Comparison of ENCODE assay signal across 1 cellular context in the genomic region with DNA sequence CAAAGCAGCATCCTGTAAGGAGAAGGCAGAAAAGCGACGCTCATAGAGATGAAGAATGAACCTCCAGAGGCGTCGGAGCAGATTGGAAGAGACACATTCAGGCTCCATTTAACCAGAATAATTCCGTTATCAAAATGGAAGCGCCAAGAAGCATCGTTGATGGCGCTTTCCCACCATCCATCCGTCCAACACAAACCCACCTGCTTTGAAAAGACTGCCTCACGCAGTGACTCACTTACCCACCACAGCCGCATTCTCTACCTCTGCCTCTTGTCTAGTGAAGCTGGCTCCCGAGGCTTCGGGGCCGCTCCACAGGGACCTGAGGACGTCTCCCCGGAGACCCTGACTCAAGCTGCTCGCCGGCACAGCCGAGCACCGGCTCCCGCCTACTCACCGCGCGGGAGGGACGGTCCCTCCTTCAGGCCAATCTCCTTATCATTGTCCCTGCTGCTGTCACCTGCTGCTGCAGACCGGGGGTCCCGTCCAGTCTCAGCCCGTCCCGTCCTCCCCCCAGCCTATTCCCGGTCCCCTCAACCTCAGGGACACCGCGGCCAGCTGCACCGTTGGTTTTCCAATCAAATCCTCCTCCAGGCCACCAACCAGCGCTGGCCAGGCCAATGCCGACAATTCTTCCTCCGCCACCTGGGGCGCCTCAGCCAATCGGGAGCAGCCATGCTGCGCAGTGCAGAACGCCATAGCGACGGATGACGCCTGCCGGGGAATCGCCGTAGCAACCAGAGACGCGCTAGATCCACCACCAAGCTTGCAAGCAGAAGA.
TF ChIP-seq lines count a peak whose summit lies in the region.

A gene with protein sequence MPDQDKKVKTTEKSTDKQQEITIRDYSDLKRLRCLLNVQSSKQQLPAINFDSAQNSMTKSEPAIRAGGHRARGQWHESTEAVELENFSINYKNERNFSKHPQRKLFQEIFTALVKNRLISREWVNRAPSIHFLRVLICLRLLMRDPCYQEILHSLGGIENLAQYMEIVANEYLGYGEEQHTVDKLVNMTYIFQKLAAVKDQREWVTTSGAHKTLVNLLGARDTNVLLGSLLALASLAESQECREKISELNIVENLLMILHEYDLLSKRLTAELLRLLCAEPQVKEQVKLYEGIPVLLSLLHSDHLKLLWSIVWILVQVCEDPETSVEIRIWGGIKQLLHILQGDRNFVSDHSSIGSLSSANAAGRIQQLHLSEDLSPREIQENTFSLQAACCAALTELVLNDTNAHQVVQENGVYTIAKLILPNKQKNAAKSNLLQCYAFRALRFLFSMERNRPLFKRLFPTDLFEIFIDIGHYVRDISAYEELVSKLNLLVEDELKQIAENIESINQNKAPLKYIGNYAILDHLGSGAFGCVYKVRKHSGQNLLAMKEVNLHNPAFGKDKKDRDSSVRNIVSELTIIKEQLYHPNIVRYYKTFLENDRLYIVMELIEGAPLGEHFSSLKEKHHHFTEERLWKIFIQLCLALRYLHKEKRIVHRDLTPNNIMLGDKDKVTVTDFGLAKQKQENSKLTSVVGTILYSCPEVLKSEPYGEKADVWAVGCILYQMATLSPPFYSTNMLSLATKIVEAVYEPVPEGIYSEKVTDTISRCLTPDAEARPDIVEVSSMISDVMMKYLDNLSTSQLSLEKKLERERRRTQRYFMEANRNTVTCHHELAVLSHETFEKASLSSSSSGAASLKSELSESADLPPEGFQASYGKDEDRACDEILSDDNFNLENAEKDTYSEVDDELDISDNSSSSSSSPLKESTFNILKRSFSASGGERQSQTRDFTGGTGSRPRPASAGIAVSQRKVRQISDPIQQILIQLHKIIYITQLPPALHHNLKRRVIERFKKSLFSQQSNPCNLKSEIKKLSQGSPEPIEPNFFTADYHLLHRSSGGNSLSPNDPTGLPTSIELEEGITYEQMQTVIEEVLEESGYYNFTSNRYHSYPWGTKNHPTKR (minus strand): TSS at position 553 of the 777 bp plus-strand sequence. CDS start 16,501 bp downstream, outside the sequence.

TF ChIP-seq in HEK293, 187 proteins besides CTCF, POLR2A, EP300 and RAD21 (continued from another document and continues in another):
- TF ChIP-seq, protein P1, sequence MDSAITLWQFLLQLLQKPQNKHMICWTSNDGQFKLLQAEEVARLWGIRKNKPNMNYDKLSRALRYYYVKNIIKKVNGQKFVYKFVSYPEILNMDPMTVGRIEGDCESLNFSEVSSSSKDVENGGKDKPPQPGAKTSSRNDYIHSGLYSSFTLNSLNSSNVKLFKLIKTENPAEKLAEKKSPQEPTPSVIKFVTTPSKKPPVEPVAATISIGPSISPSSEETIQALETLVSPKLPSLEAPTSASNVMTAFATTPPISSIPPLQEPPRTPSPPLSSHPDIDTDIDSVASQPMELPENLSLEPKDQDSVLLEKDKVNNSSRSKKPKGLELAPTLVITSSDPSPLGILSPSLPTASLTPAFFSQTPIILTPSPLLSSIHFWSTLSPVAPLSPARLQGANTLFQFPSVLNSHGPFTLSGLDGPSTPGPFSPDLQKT (IDR thresholded peaks at IDR 0.05; ENCODE audit: borderline replicate concordance, low read depth, low read length): no peak
- TF ChIP-seq, protein P2, sequence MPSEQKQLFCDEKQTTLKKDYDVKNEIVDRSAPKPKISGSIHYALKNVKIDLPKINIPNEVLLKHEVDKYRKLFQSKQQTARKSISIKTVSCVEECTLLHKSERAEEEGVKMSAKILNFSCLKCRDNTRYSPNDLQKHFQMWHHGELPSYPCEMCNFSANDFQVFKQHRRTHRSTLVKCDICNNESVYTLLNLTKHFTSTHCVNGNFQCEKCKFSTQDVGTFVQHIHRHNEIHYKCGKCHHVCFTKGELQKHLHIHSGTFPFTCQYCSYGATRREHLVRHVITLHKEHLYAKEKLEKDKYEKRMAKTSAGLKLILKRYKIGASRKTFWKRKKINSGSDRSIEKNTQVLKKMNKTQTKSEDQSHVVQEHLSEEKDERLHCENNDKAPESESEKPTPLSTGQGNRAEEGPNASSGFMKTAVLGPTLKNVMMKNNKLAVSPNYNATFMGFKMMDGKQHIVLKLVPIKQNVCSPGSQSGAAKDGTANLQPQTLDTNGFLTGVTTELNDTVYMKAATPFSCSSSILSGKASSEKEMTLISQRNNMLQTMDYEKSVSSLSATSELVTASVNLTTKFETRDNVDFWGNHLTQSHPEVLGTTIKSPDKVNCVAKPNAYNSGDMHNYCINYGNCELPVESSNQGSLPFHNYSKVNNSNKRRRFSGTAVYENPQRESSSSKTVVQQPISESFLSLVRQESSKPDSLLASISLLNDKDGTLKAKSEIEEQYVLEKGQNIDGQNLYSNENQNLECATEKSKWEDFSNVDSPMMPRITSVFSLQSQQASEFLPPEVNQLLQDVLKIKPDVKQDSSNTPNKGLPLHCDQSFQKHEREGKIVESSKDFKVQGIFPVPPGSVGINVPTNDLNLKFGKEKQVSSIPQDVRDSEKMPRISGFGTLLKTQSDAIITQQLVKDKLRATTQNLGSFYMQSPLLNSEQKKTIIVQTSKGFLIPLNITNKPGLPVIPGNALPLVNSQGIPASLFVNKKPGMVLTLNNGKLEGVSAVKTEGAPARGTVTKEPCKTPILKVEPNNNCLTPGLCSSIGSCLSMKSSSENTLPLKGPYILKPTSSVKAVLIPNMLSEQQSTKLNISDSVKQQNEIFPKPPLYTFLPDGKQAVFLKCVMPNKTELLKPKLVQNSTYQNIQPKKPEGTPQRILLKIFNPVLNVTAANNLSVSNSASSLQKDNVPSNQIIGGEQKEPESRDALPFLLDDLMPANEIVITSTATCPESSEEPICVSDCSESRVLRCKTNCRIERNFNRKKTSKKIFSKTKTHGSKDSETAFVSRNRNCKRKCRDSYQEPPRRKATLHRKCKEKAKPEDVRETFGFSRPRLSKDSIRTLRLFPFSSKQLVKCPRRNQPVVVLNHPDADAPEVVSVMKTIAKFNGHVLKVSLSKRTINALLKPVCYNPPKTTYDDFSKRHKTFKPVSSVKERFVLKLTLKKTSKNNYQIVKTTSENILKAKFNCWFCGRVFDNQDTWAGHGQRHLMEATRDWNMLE (tag by site-specific recombination; conservative IDR thresholded peaks at IDR 0.05; ENCODE audit: low read depth): no peak
- TF ChIP-seq ZNF175 (tag by site-specific recombination; IDR thresholded peaks at IDR 0.05) (no peak), ZBTB48 (tag by site-specific recombination; IDR thresholded peaks at IDR 0.05) (peak; percentile 81), SP3 (tag by site-specific recombination; IDR thresholded peaks at IDR 0.05) (no peak), SETDB1 (IDR thresholded peaks at IDR 0.05; ENCODE audit: insufficient read length, low read length) (no peak), ZNF501 (tag by site-specific recombination; IDR thresholded peaks at IDR 0.05) (peak; percentile 28; the same call in 1 of the 2 replicates), HOXA7 (CRISPR knock-in tag; IDR thresholded peaks at IDR 0.05; ENCODE audit: borderline replicate concordance) (no peak), ZNF555 (tag by site-specific recombination; conservative IDR thresholded peaks at IDR 0.05) (no peak), ZNF114 (tag by site-specific recombination; IDR thresholded peaks at IDR 0.05) (no peak), ZNF155 (tag by site-specific recombination; IDR thresholded peaks at IDR 0.05) (no peak), ZNF560 (tag by site-specific recombination; IDR thresholded peaks at IDR 0.05; ENCODE audit: borderline replicate concordance) (no peak), ZNF202 (tag by site-specific recombination; IDR thresholded peaks at IDR 0.05; ENCODE audit: borderline replicate concordance) (no peak), ZFP3 (tag by site-specific recombination; IDR thresholded peaks at IDR 0.05; ENCODE audit: low read depth) (no peak), ZNF791 (tag by site-specific recombination; IDR thresholded peaks at IDR 0.05) (no peak), KLF10 (tag by site-specific recombination; IDR thresholded peaks at IDR 0.05) (no peak), ZNF843 (tag by site-specific recombination; IDR thresholded peaks at IDR 0.05) (no peak), REPIN1 (tag by site-specific recombination; IDR thresholded peaks at IDR 0.05; ENCODE audit: low read depth) (no peak), ZNF626 (tag by site-specific recombination; IDR thresholded peaks at IDR 0.05) (no peak), ZNF112 (tag by site-specific recombination; IDR thresholded peaks at IDR 0.05) (no peak), GLI4 (tag by site-specific recombination; IDR thresholded peaks at IDR 0.05) (no peak), ZNF350 (tag by site-specific recombination; IDR thresholded peaks at IDR 0.05) (no peak), MYNN (tag by site-specific recombination; IDR thresholded peaks at IDR 0.05; ENCODE audit: borderline replicate concordance) (no peak), ZNF274 (IDR thresholded peaks at IDR 0.05; ENCODE audit: low read length) (no peak), ZNF274 (tag by site-specific recombination; IDR thresholded peaks at IDR 0.05; ENCODE audit: borderline replicate concordance) (no peak)
- TF ChIP-seq, protein P3, sequence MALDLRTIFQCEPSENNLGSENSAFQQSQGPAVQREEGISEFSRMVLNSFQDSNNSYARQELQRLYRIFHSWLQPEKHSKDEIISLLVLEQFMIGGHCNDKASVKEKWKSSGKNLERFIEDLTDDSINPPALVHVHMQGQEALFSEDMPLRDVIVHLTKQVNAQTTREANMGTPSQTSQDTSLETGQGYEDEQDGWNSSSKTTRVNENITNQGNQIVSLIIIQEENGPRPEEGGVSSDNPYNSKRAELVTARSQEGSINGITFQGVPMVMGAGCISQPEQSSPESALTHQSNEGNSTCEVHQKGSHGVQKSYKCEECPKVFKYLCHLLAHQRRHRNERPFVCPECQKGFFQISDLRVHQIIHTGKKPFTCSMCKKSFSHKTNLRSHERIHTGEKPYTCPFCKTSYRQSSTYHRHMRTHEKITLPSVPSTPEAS (tag by site-specific recombination; IDR thresholded peaks at IDR 0.05): no peak
- TF ChIP-seq, protein P4, sequence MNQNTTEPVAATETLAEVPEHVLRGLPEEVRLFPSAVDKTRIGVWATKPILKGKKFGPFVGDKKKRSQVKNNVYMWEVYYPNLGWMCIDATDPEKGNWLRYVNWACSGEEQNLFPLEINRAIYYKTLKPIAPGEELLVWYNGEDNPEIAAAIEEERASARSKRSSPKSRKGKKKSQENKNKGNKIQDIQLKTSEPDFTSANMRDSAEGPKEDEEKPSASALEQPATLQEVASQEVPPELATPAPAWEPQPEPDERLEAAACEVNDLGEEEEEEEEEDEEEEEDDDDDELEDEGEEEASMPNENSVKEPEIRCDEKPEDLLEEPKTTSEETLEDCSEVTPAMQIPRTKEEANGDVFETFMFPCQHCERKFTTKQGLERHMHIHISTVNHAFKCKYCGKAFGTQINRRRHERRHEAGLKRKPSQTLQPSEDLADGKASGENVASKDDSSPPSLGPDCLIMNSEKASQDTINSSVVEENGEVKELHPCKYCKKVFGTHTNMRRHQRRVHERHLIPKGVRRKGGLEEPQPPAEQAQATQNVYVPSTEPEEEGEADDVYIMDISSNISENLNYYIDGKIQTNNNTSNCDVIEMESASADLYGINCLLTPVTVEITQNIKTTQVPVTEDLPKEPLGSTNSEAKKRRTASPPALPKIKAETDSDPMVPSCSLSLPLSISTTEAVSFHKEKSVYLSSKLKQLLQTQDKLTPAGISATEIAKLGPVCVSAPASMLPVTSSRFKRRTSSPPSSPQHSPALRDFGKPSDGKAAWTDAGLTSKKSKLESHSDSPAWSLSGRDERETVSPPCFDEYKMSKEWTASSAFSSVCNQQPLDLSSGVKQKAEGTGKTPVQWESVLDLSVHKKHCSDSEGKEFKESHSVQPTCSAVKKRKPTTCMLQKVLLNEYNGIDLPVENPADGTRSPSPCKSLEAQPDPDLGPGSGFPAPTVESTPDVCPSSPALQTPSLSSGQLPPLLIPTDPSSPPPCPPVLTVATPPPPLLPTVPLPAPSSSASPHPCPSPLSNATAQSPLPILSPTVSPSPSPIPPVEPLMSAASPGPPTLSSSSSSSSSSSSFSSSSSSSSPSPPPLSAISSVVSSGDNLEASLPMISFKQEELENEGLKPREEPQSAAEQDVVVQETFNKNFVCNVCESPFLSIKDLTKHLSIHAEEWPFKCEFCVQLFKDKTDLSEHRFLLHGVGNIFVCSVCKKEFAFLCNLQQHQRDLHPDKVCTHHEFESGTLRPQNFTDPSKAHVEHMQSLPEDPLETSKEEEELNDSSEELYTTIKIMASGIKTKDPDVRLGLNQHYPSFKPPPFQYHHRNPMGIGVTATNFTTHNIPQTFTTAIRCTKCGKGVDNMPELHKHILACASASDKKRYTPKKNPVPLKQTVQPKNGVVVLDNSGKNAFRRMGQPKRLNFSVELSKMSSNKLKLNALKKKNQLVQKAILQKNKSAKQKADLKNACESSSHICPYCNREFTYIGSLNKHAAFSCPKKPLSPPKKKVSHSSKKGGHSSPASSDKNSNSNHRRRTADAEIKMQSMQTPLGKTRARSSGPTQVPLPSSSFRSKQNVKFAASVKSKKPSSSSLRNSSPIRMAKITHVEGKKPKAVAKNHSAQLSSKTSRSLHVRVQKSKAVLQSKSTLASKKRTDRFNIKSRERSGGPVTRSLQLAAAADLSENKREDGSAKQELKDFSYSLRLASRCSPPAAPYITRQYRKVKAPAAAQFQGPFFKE (tag by site-specific recombination; IDR thresholded peaks at IDR 0.05; ENCODE audit: borderline replicate concordance): no peak
- TF ChIP-seq, protein P5, sequence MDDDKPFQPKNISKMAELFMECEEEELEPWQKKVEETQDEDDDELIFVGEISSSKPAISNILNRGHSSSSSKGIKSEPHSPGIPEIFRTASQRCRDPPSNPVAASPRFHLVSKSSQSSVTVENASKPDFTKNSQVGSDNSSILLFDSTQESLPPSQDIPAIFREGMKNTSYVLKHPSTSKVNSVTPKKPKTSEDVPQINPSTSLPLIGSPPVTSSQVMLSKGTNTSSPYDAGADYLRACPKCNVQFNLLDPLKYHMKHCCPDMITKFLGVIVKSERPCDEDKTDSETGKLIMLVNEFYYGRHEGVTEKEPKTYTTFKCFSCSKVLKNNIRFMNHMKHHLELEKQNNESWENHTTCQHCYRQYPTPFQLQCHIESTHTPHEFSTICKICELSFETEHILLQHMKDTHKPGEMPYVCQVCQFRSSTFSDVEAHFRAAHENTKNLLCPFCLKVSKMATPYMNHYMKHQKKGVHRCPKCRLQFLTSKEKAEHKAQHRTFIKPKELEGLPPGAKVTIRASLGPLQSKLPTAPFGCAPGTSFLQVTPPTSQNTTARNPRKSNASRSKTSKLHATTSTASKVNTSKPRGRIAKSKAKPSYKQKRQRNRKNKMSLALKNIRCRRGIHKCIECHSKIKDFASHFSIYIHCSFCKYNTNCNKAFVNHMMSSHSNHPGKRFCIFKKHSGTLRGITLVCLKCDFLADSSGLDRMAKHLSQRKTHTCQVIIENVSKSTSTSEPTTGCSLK (tag by site-specific recombination; IDR thresholded peaks at IDR 0.05): no peak
- TF ChIP-seq, protein P6, sequence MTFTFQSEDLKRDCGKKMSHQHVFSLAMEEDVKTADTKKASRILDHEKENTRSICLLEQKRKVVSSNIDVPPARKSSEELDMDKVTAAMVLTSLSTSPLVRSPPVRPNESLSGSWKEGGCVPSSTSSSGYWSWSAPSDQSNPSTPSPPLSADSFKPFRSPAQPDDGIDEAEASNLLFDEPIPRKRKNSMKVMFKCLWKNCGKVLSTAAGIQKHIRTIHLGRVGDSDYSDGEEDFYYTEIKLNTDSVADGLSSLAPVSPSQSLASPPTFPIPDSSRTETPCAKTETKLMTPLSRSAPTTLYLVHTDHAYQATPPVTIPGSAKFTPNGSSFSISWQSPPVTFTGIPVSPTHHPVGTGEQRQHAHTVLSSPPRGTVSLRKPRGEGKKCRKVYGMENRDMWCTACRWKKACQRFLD (tag by site-specific recombination; IDR thresholded peaks at IDR 0.05): no peak
- TF ChIP-seq, protein P7, sequence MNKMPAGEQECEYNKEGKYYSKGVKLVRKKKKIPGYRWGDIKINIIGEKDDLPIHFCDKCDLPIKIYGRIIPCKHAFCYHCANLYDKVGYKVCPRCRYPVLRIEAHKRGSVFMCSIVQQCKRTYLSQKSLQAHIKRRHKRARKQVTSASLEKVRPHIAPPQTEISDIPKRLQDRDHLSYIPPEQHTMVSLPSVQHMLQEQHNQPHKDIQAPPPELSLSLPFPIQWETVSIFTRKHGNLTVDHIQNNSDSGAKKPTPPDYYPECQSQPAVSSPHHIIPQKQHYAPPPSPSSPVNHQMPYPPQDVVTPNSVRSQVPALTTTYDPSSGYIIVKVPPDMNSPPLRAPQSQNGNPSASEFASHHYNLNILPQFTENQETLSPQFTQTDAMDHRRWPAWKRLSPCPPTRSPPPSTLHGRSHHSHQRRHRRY (tag by site-specific recombination; IDR thresholded peaks at IDR 0.05): no peak
